1 cellular context compared by ENCODE assay signal in genomic region chr11:64204464-64204989, GRCh38.
TF ChIP-seq lines count a peak whose summit lies in the region.

No MANE protein-coding gene starts in this region.

TF ChIP-seq in Ishikawa, 13 proteins besides CTCF, POLR2A, EP300 and RAD21 (continued from another document):
- TF ChIP-seq REST (IDR thresholded peaks at IDR 0.05; ENCODE audit: low read depth) (no peak), TAF1 (IDR thresholded peaks at IDR 0.05; ENCODE audit: low read depth) (no peak), TEAD4 (IDR thresholded peaks at IDR 0.05) (0 out of 2 replicates have a peak, but pooled peaks have one; percentile 16), TCF12 (IDR thresholded peaks at IDR 0.05; ENCODE audit: low read depth) (no peak; the same call in 1 of the 2 replicates)
TF ChIP-seq in Ishikawa: peak in this region for 2.
